ENCODE assay signal across 24 cellular contexts in genomic region chr9:76370656-76371055, GRCh38. TPM values are rescaled to one million over a fixed set of nuclear protein-coding genes. Genes with fewer than 3 reads are reported as not detected.
A peak's percentile ranks its signal among the peaks of the same experiment; 100 is the strongest.
DNase-seq lines count a peak whose midpoint lies in the region.
"Had no signal": no experiment of that assay in that cellular context is flagged by ENCODE, and none has a peak within 500 bp of the region (broad histone marks: within the 10 kb centered on the region; RNA-seq: fewer than 3 reads in every experiment).

No MANE protein-coding gene starts in this region.

- no peak overlapping the region for H2AFZ ChIP-seq in mesenchymal stem cell (ENCODE audit: low read depth, low read length)
- H2AFZ ChIP-seq: GM23338 had no signal

- H3K4me3 ChIP-seq in BLaER1 (no peak overlapping the region), mesenchymal stem cell (ENCODE audit: insufficient read depth in 1 of 2, low read depth in 1 of 2, low read length in 2 of 2) (no peak overlapping the region)
- H3K4me3 ChIP-seq: GM12878, GM23338 had no signal

- H3K27ac ChIP-seq in BLaER1 (no peak overlapping the region), mesenchymal stem cell (ENCODE audit: low read length, poor library complexity, severe bottlenecking) (no peak overlapping the region)
- H3K27ac ChIP-seq: C4-2B had no signal

- H2AK5ac ChIP-seq in mesenchymal stem cell (ENCODE audit: low read length, severe bottlenecking) = peak overlapping the region; percentile 19

- DNase-seq in NCI-H510A treated with DMSO at 0.1 percent for 48 hours (lab: John Stamatoyannopoulos, UW) (peak; percentile 49), NCI-H510A (lab: John Stamatoyannopoulos, UW) (no peak), NCI-H69 (lab: John Stamatoyannopoulos, UW) (peak; percentile 59), mesenchymal stem cell (no peak), cerebellar cortex (ENCODE audit: low spot score) (no peak), NCI-H774 (lab: John Stamatoyannopoulos, UW) (no peak), NOMO-1 treated with dmso at 0.1 percent for 144 hours (lab: John Stamatoyannopoulos, UW; ENCODE audit: unreplicated experiment) (no peak)
- DNase-seq: AML-193; Caco-2; CD8-positive, alpha-beta T cell; DMS 273 treated with DMSO at 0.1 percent for 48 hours; EL; GDM1; H9; HFFc6; NCI-H1048; NCI-H1694; Right ventricle myocardium superior; RPMI8226; T-cell had no signal

- no peaks in the 10 kb centered on the region for H3K9me3 ChIP-seq in BLaER1
- no peaks in the 10 kb centered on the region for H3K9me3 ChIP-seq in mesenchymal stem cell (ENCODE audit: control insufficient read depth, low read length)
- H3K9me3 ChIP-seq: Caco-2 had no signal

- H4K20me1 ChIP-seq in BLaER1 = no peaks in the 10 kb centered on the region

- H2BK12ac ChIP-seq in mesenchymal stem cell (ENCODE audit: low read length in 2 of 2) = no peak overlapping the region

- H3K4ac ChIP-seq in mesenchymal stem cell (ENCODE audit: low read depth in 1 of 2, low read length in 2 of 2) = no peak overlapping the region

- no peak overlapping the region for H3K14ac ChIP-seq in mesenchymal stem cell (ENCODE audit: low read length in 2 of 2)

- H3K23ac ChIP-seq in mesenchymal stem cell (ENCODE audit: low read length in 2 of 2) = no peak overlapping the region

- H3K4me2 ChIP-seq in BLaER1 (peak overlapping the region; percentile 59; the same call in 1 of the 2 replicates), mesenchymal stem cell (ENCODE audit: low read length, poor library complexity, severe bottlenecking) (no peak overlapping the region)
- H3K4me2 ChIP-seq: GM23338 had no signal

- H3K9ac ChIP-seq in BLaER1 (no peak overlapping the region), mesenchymal stem cell (ENCODE audit: low read length) (no peak overlapping the region)

- 99% methylated on average over 2 of the region's 2 CpGs for WGBS in mesenchymal stem cell

- no peak overlapping the region for H2BK120ac ChIP-seq in mesenchymal stem cell (ENCODE audit: low read depth, low read length)

- H2BK15ac ChIP-seq in mesenchymal stem cell (ENCODE audit: low read depth, poor library complexity, severe bottlenecking) = no peak overlapping the region

- H2BK5ac ChIP-seq in mesenchymal stem cell (ENCODE audit: low read depth, low read length, poor library complexity, severe bottlenecking) = no peak overlapping the region

- no peak overlapping the region for H4K8ac ChIP-seq in mesenchymal stem cell (ENCODE audit: low read length)

- H4K91ac ChIP-seq in mesenchymal stem cell (ENCODE audit: low read length) = no peak overlapping the region

- H3K27me3 ChIP-seq in BLaER1 = no peaks in the 10 kb centered on the region
- H3K27me3 ChIP-seq in mesenchymal stem cell (ENCODE audit: control insufficient read depth in 1 of 2, insufficient read depth in 1 of 2, low read length in 2 of 2) = no peaks in the 10 kb centered on the region

- no peaks in the 10 kb centered on the region for H3K79me1 ChIP-seq in mesenchymal stem cell (replicated peaks; ENCODE audit: low read length, poor library complexity, severe bottlenecking)

- H3K18ac ChIP-seq in mesenchymal stem cell (ENCODE audit: low read depth in 1 of 2, low read length in 2 of 2) = no peak overlapping the region

- no peaks in the 10 kb centered on the region for H3K36me3 ChIP-seq in BLaER1
- H3K36me3 ChIP-seq in mesenchymal stem cell (ENCODE audit: control insufficient read depth in 1 of 2, insufficient read depth in 2 of 2, low read depth in 1 of 2, low read length in 2 of 2) = no peaks in the 10 kb centered on the region

- H3K4me1 ChIP-seq in BLaER1 = peaks cover 20% of the 10 kb centered on the region
- H3K4me1 ChIP-seq in mesenchymal stem cell (ENCODE audit: control insufficient read depth, insufficient read depth, low read depth, low read length) = peaks cover 10% of the 10 kb centered on the region

RNA-seq across cellular contexts. Expression of gene RFK, which starts 23.6 kb away (rescaled TPM):
- 14.9 TPM for polyA plus RNA-seq in mesenchymal stem cell (2013, experiment 1 of 2)
- 17.0 TPM for polyA plus RNA-seq in mesenchymal stem cell (2013, experiment 2 of 2)

Comparison
In these comparisons a context has a peak if more than half of its experiments do, and no peak if none do; other contexts are left out.
1. DNase-seq: peak in NCI-H510A treated with DMSO at 0.1 percent for 48 hours (single experiment) and NCI-H69 (single experiment); none in NCI-H510A (single experiment), mesenchymal stem cell (single experiment), cerebellar cortex (single experiment), NCI-H774 (single experiment) and NOMO-1 treated with dmso at 0.1 percent for 144 hours (single experiment).